7 cellular contexts compared by ENCODE assay signal in genomic region chr18:14930576-14930975, GRCh38.
"Had no signal": no experiment of that assay in that cellular context is flagged by ENCODE, and none has a peak within 500 bp of the region (broad histone marks: within the 10 kb centered on the region; RNA-seq: fewer than 3 reads in every experiment).

No MANE protein-coding gene starts in this region.

- H3K9me3 ChIP-seq: HAP-1 had no signal

- DNase-seq: GM23248, GOT3, H7, HFFc6, IMR-90 had no signal

- H3K4me3 ChIP-seq: GM23248, HAP-1 had no signal

- H3K27ac ChIP-seq: GM23248 had no signal

- H3K4me3 Mint-ChIP-seq: HFFc6 had no signal

- H3K9ac ChIP-seq: GM23248 had no signal

- ATAC-seq: HCT116 had no signal

- H3K4me1 ChIP-seq: HAP-1 had no signal

- H3K36me3 ChIP-seq: HAP-1 had no signal

- H3K27ac Mint-ChIP-seq: HFFc6 had no signal
